Comparison of ENCODE assay signal across 8 cellular contexts in genomic region chr13:98653471-98653985, GRCh38.
DNase-seq lines count a peak whose midpoint lies in the region; ATAC-seq lines count a peak whose summit lies in the region.

No MANE protein-coding gene starts in this region.

- no peaks in the 10 kb centered on the region for H3K36me3 ChIP-seq in CD4-positive, CD25-positive, alpha-beta regulatory T cell (ENCODE audit: control insufficient read depth, insufficient read depth, low read length)

- POLR2A ChIA-PET in activated CD4-positive, alpha-beta memory T cell treated with anti-CD3 and anti-CD28 coated beads, Interleukin-2, amount 10 ng/mL, durations not matched to agents 7 days and 5 days (lab: Charles Lee) = interaction anchor here (0.9 to 1.9 kb wide), 6 partner anchors 17 to 208 kb away, joined by 3 to 8 read pairs (median 4); no protein-coding TSS in a partner anchor

- H3K27me3 ChIP-seq in CD4-positive, CD25-positive, alpha-beta regulatory T cell (ENCODE audit: control insufficient read depth, insufficient read depth, low read length) = no peaks in the 10 kb centered on the region

- H3K4me3 Mint-ChIP-seq in CD4-positive, CD25-positive, alpha-beta regulatory T cell = peak overlapping the region in 1 of 4 donors; percentile 65
- no peak overlapping the region for H3K4me3 Mint-ChIP-seq in activated CD4-positive, alpha-beta memory T cell treated with anti-CD3 and anti-CD28 coated beads, Interleukin-2, amount 10 ng/mL, durations not matched to agents 7 days and 5 days
- H3K4me3 Mint-ChIP-seq in memory B cell = peak overlapping the region; percentile 27

- CTCF ChIA-PET in activated CD4-positive, alpha-beta memory T cell treated with anti-CD3 and anti-CD28 coated beads, Interleukin-2, amount 10 ng/mL, durations not matched to agents 7 days and 5 days (lab: Charles Lee) = interaction anchor here (0.5 to 5.5 kb wide), 54 partner anchors 11 to 794 kb away, joined by 3 to 125 read pairs (median 4); no protein-coding TSS in a partner anchor

- H3K4me1 Mint-ChIP-seq in CD4-positive, CD25-positive, alpha-beta regulatory T cell = peaks cover 0 to 4% (median 2%) of the 10 kb centered on the region in 4 donors
- H3K4me1 Mint-ChIP-seq in activated CD4-positive, alpha-beta memory T cell treated with anti-CD3 and anti-CD28 coated beads, Interleukin-2, amount 10 ng/mL, durations not matched to agents 7 days and 5 days = peaks cover 4% of the 10 kb centered on the region
- peaks cover 11% of the 10 kb centered on the region for H3K4me1 Mint-ChIP-seq in memory B cell

- no peaks in the 10 kb centered on the region for H3K36me3 Mint-ChIP-seq in CD4-positive, CD25-positive, alpha-beta regulatory T cell
- H3K36me3 Mint-ChIP-seq in activated CD4-positive, alpha-beta memory T cell treated with anti-CD3 and anti-CD28 coated beads, Interleukin-2, amount 10 ng/mL, durations not matched to agents 7 days and 5 days (ENCODE audit: low read depth) = no peaks in the 10 kb centered on the region
- H3K36me3 Mint-ChIP-seq in memory B cell = no peaks in the 10 kb centered on the region

- no peaks in the 10 kb centered on the region for H3K9me3 ChIP-seq in CD4-positive, CD25-positive, alpha-beta regulatory T cell (ENCODE audit: control insufficient read depth in 2 of 2, low read length in 2 of 2)

- H3K27ac Mint-ChIP-seq in CD4-positive, CD25-positive, alpha-beta regulatory T cell = peak overlapping the region in 1 of 3 donors; percentile 90
- H3K27ac Mint-ChIP-seq in activated CD4-positive, alpha-beta memory T cell treated with anti-CD3 and anti-CD28 coated beads, Interleukin-2, amount 10 ng/mL, durations not matched to agents 7 days and 5 days = no peak overlapping the region
- H3K27ac Mint-ChIP-seq in memory B cell = no peak overlapping the region

- peaks cover 18% of the 10 kb centered on the region for H3K27me3 Mint-ChIP-seq in CD4-positive, CD25-positive, alpha-beta regulatory T cell
- H3K27me3 Mint-ChIP-seq in activated CD4-positive, alpha-beta memory T cell treated with anti-CD3 and anti-CD28 coated beads, Interleukin-2, amount 10 ng/mL, durations not matched to agents 7 days and 5 days = peaks cover 2% of the 10 kb centered on the region
- peaks cover 7% of the 10 kb centered on the region for H3K27me3 Mint-ChIP-seq in memory B cell

- H3K4me3 ChIP-seq in CD4-positive, CD25-positive, alpha-beta regulatory T cell (ENCODE audit: low read depth, low read length) = peak overlapping the region; percentile 40

- H3K4me1 ChIP-seq in CD4-positive, CD25-positive, alpha-beta regulatory T cell (ENCODE audit: control insufficient read depth, insufficient read depth, low read length, poor library complexity, severe bottlenecking) = peaks cover 4% of the 10 kb centered on the region

- no peak overlapping the region for H3K27ac ChIP-seq in CD4-positive, CD25-positive, alpha-beta regulatory T cell (ENCODE audit: insufficient read depth, low read length, poor library complexity, severe bottlenecking)

- H3K9me3 Mint-ChIP-seq in CD4-positive, CD25-positive, alpha-beta regulatory T cell = peaks cover 0 to 1% (median 0%) of the 10 kb centered on the region in 7 donors
- no peaks in the 10 kb centered on the region for H3K9me3 Mint-ChIP-seq in activated CD4-positive, alpha-beta memory T cell treated with anti-CD3 and anti-CD28 coated beads, Interleukin-2, amount 10 ng/mL, durations not matched to agents 7 days and 5 days
- no peaks in the 10 kb centered on the region for H3K9me3 Mint-ChIP-seq in memory B cell

- DNase-seq in CD4-positive, CD25-positive, alpha-beta regulatory T cell = peak; percentile 52 to 71 (median 63)
- DNase-seq in GM19240 (ENCODE audit: insufficient read length, low spot score) (peak; percentile 89), NCI-H526 treated with DMSO at 0.1 percent for 48 hours (lab: John Stamatoyannopoulos, UW) (peak; percentile 94), memory B cell (ENCODE audit: low spot score in 2 of 2) (peak; percentile 61 to 69)
- DNase-seq in activated CD4-positive, alpha-beta memory T cell treated with anti-CD3 and anti-CD28 coated beads, Interleukin-2, amount 10 ng/mL, durations not matched to agents 7 days and 5 days = peak; percentile 75
- peak; percentile 61 for DNase-seq in effector CD4-positive, alpha-beta T cell
- DNase-seq in stimulated activated CD8-positive, alpha-beta memory T cell treated with anti-CD3 and anti-CD28 coated beads, Interleukin-15, amount 100 ng/mL, for 24 hours (ENCODE audit: low read depth) = peak; percentile 37

- peak; percentile 81 to 82 for ATAC-seq in CD4-positive, CD25-positive, alpha-beta regulatory T cell (ENCODE audit: low read depth in 2 of 2)
- ATAC-seq in HG03432 (IDR thresholded peaks at IDR 0.05; ENCODE audit: unreplicated experiment) = peak; percentile 94
- ATAC-seq in memory B cell (ENCODE audit: low read depth) = peak; percentile 92

Comparison
In these comparisons a context has a peak if more than half of its experiments do, and no peak if none do; other contexts are left out.
1. DNase-seq: peak in every context shown above with its lines; median percentile 94 in NCI-H526 treated with DMSO at 0.1 percent for 48 hours; 89 in GM19240; 75 in activated CD4-positive, alpha-beta memory T cell treated with anti-CD3 and anti-CD28 coated beads, Interleukin-2, amount 10 ng/mL, durations not matched to agents 7 days and 5 days; 65 in memory B cell; 63 in CD4-positive, CD25-positive, alpha-beta regulatory T cell; 61 in effector CD4-positive, alpha-beta T cell; 37 in stimulated activated CD8-positive, alpha-beta memory T cell treated with anti-CD3 and anti-CD28 coated beads, Interleukin-15, amount 100 ng/mL, for 24 hours.